8 cellular contexts compared by ENCODE assay signal in the genomic region with DNA sequence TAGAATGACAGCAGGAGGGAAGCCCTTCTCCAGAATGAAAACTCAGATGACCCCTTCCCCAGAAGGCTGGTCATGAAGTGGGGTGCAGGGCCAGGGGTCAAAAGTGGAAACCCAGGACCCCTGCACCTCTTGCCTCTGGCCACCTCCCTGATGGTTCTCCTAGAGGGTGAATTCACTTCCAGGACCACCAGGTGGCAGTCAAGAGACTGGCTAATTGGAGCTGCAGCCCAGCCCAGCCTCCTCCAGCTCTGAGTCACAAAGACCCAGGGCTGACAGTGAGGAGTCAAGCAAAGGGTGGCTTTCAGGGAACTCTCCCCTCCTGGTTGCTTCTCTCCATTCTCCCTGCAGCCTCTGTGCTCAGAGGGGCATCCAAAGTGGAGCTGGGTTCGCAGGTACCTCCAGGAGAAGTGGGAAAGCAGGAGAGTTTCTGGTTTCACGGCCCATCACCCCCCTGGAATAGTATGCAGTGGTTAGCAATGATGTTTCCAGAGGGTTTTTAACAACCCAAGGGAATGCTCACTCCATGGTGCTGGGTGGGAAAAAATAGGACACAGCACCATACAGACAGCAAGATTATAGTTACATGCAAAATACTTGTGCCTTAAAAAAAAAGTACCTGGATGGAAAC. TPM values are rescaled to one million over a fixed set of nuclear protein-coding genes. Genes with fewer than 3 reads are reported as not detected.
A peak's percentile ranks its signal among the peaks of the same experiment; 100 is the strongest.
DNase-seq lines count a peak whose midpoint lies in the region; ATAC-seq and TF ChIP-seq lines count a peak whose summit lies in the region.

No MANE protein-coding gene starts in this region.

- TF ChIP-seq EP300 in neural cell (conservative IDR thresholded peaks at IDR 0.05; ENCODE audit: poor library complexity, severe bottlenecking) = no peak

- no peak overlapping the region for H3K27ac Mint-ChIP-seq in activated T-cell treated with anti-CD3 and anti-CD28 coated beads, Interleukin-2, amount 50 U/mL, for 72 hours

- peaks cover 36% of the 10 kb centered on the region for H3K27me3 Mint-ChIP-seq in activated T-cell treated with anti-CD3 and anti-CD28 coated beads, Interleukin-2, amount 50 U/mL, for 72 hours (ENCODE audit: low read depth)

- H3K4me3 ChIP-seq in fibroblast of pulmonary artery (replicated peaks; ENCODE audit: low read depth, low read length) (no peak overlapping the region), neural cell (ENCODE audit: low read length) (no peak overlapping the region)

- H4K20me1 ChIP-seq in neural cell (ENCODE audit: insufficient read depth) = no peaks in the 10 kb centered on the region

- no peaks in the 10 kb centered on the region for H3K36me3 Mint-ChIP-seq in activated T-cell treated with anti-CD3 and anti-CD28 coated beads, Interleukin-2, amount 50 U/mL, for 72 hours (ENCODE audit: insufficient read depth in 2 of 2)

- H3F3A ChIP-seq in neural cell (ENCODE audit: insufficient read depth, low read length, poor library complexity, severe bottlenecking) = no peaks in the 10 kb centered on the region

- peak overlapping the region; percentile 10 for H2AFZ ChIP-seq in neural cell (ENCODE audit: low read depth, low read length)

- no peak overlapping the region for H3K4me2 ChIP-seq in neural cell (ENCODE audit: low read length)

- peak; percentile 22 for DNase-seq in GF-D8 (lab: John Stamatoyannopoulos, UW)
- DNase-seq in KG1 (lab: John Stamatoyannopoulos, UW) = peak; percentile 63
- DNase-seq in RKO (ENCODE audit: low spot score) = peak; percentile 88
- DNase-seq in activated T-cell treated with anti-CD3 and anti-CD28 coated beads, Interleukin-2, amount 50 U/mL, for 72 hours = peak; percentile 83 to 85
- DNase-seq in fibroblast of pulmonary artery (ENCODE audit: low read depth) = peak; percentile 89
- peak; percentile 75 for DNase-seq in stimulated activated naive CD4-positive, alpha-beta T cell treated with Interleukin-2 at 50 U/mL for 16 hours (lab: John Stamatoyannopoulos, UW)

- H3K36me3 ChIP-seq in neural cell (ENCODE audit: insufficient read depth, low read length) = no peaks in the 10 kb centered on the region

- H3K9ac ChIP-seq in neural cell (ENCODE audit: low read length) = no peak overlapping the region

- peaks cover 2% of the 10 kb centered on the region for H3K79me2 ChIP-seq in neural cell (replicated peaks; ENCODE audit: insufficient read depth, low read length)

- TF ChIP-seq RAD21 in neural cell (conservative IDR thresholded peaks at IDR 0.05) = peak; percentile 82

- TF ChIP-seq CTCF in fibroblast of pulmonary artery (IDR thresholded peaks at IDR 0.05; ENCODE audit: low read length, missing control alignments) = peak; percentile 96
- peak; percentile 90 for TF ChIP-seq CTCF in neural cell (IDR thresholded peaks at IDR 0.05; ENCODE audit: poor library complexity, severe bottlenecking)

- no peaks in the 10 kb centered on the region for H3K9me3 Mint-ChIP-seq in activated T-cell treated with anti-CD3 and anti-CD28 coated beads, Interleukin-2, amount 50 U/mL, for 72 hours

- no peaks in the 10 kb centered on the region for H3K4me1 Mint-ChIP-seq in activated T-cell treated with anti-CD3 and anti-CD28 coated beads, Interleukin-2, amount 50 U/mL, for 72 hours (ENCODE audit: low read depth)

- no peaks in the 10 kb centered on the region for H3K9me2 ChIP-seq in neural cell (ENCODE audit: insufficient read depth, low read length)

- no peaks in the 10 kb centered on the region for H3K27me3 ChIP-seq in neural cell (ENCODE audit: insufficient read depth, low read depth, low read length)

- ATAC-seq in activated T-cell treated with anti-CD3 and anti-CD28 coated beads, Interleukin-2, amount 50 U/mL, for 72 hours (replicated peaks in 1 of 2) = peak; percentile 94 to 95
- ATAC-seq in HG03342 (IDR thresholded peaks at IDR 0.05; ENCODE audit: unreplicated experiment) = no peak

- no peak overlapping the region for H3K4me3 Mint-ChIP-seq in activated T-cell treated with anti-CD3 and anti-CD28 coated beads, Interleukin-2, amount 50 U/mL, for 72 hours

- no peak overlapping the region for H3K27ac ChIP-seq in neural cell (ENCODE audit: low read length)

- no peaks in the 10 kb centered on the region for H3K9me3 ChIP-seq in neural cell (ENCODE audit: low read length)

TF ChIP-seq in neural cell, 6 proteins besides CTCF, POLR2A, EP300 and RAD21:
- TF ChIP-seq TAF1 (IDR thresholded peaks at IDR 0.05; ENCODE audit: low read depth) = no peak
- no peak for TF ChIP-seq EZH2 (IDR thresholded peaks at IDR 0.05; ENCODE audit: borderline replicate concordance, insufficient read depth, low read length, poor library complexity, severe bottlenecking)
- TF ChIP-seq REST (IDR thresholded peaks at IDR 0.05; ENCODE audit: borderline replicate concordance) = peak; percentile 22
- no peak for TF ChIP-seq MXI1 (conservative IDR thresholded peaks at IDR 0.05; ENCODE audit: poor library complexity, severe bottlenecking)
- TF ChIP-seq SMC3 (conservative IDR thresholded peaks at IDR 0.05; ENCODE audit: poor library complexity) = peak; percentile 93
- TF ChIP-seq POLR2AphosphoS5 (IDR thresholded peaks at IDR 0.05) = no peak

RNA-seq across cellular contexts. Expression of gene EPHB2, which starts 6.1 kb away (rescaled TPM):
- under 1 TPM in 1 of 2 donors, not detected in 1; 0.22 TPM for total RNA-seq in activated T-cell treated with anti-CD3 and anti-CD28 coated beads, Interleukin-2, amount 50 U/mL, for 72 hours
- 22.8 and 32.7 TPM in 2 replicates for polyA plus RNA-seq in neural cell
- 83.3 and 94.8 TPM in 2 replicates for polyA minus RNA-seq in neural cell

RNA-seq across cellular contexts. Expression of gene C1QB, which starts 51.5 kb away (rescaled TPM):
- not detected for total RNA-seq in activated T-cell treated with anti-CD3 and anti-CD28 coated beads, Interleukin-2, amount 50 U/mL, for 72 hours
- not detected in 2 replicates for polyA plus RNA-seq in neural cell
- polyA minus RNA-seq in neural cell = not detected in 2 replicates

Comparison
In these comparisons a context has a peak if more than half of its experiments do, and no peak if none do; other contexts are left out.
1. DNase-seq: peak in every context shown above with its lines; median percentile 89 in fibroblast of pulmonary artery; 88 in RKO; 84 in activated T-cell treated with anti-CD3 and anti-CD28 coated beads, Interleukin-2, amount 50 U/mL, for 72 hours; 75 in stimulated activated naive CD4-positive, alpha-beta T cell treated with Interleukin-2 at 50 U/mL for 16 hours; 63 in KG1; 22 in GF-D8.